16 cellular contexts compared by ENCODE assay signal in genomic region chr7:157799076-157799685, GRCh38.
DNase-seq lines count a peak whose midpoint lies in the region; ATAC-seq and TF ChIP-seq lines count a peak whose summit lies in the region.
"Had no signal": no experiment of that assay in that cellular context is flagged by ENCODE, and none has a peak within 500 bp of the region (broad histone marks: within the 10 kb centered on the region; RNA-seq: fewer than 3 reads in every experiment).

No MANE protein-coding gene starts in this region.

- H3K27me3 ChIP-seq in left ventricle myocardium inferior (ENCODE audit: low read depth): peaks cover 36% of the 10 kb centered on the region
- no peaks in the 10 kb centered on the region for H3K27me3 ChIP-seq in lower lobe of right lung (ENCODE audit: low read depth)
- peaks cover 0 to 8% (median 0%) of the 10 kb centered on the region in 7 donors for H3K27me3 ChIP-seq in spleen (replicated peaks in 1 of 7)
- H3K27me3 ChIP-seq: BLaER1 had no signal

- H3K4me1 ChIP-seq in left ventricle myocardium inferior: no peaks in the 10 kb centered on the region
- H3K4me1 ChIP-seq in lower lobe of right lung: no peaks in the 10 kb centered on the region
- H3K4me1 ChIP-seq in spleen: no peaks in the 10 kb centered on the region

- CTCF ChIA-PET in HEK293T (lab: Yijun Ruan, JAX): no interaction called here

- 82 to 91% (median 84%) methylated on average over 17 to 19 of the region's 19 CpGs for WGBS in spleen, 5 donors

- intact Hi-C loops in Right ventricle myocardium superior (cut with DNase I): no loop called here
- intact Hi-C loops in left ventricle myocardium inferior (cut with micrococcal nuclease): no loop called here
- intact Hi-C loops in lower lobe of right lung (cut with DNase I): no loop called here
- intact Hi-C loops in spleen (cut with DNase I; ENCODE audit: low total_unique reads): no loop called here

- POLR2A ChIA-PET in HEK293T (lab: Yijun Ruan, JAX): no interaction called here

- H3K36me3 ChIP-seq in left ventricle myocardium inferior (no peaks in the 10 kb centered on the region), lower lobe of right lung (no peaks in the 10 kb centered on the region), spleen (no peaks in the 10 kb centered on the region)
- H3K36me3 ChIP-seq: BLaER1 had no signal

- no peak for TF ChIP-seq CTCF in left ventricle myocardium inferior (IDR thresholded peaks at IDR 0.05; ENCODE audit: borderline replicate concordance)
- TF ChIP-seq CTCF in lower lobe of right lung (IDR thresholded peaks at IDR 0.05): no peak
- TF ChIP-seq CTCF in spleen (IDR thresholded peaks at IDR 0.05 in 8 of 11, conservative IDR thresholded peaks at IDR 0.05 in 3 of 11): no peak

- H3K4me3 ChIP-seq in left ventricle myocardium inferior: no peak overlapping the region
- no peak overlapping the region for H3K4me3 ChIP-seq in lower lobe of right lung
- H3K4me3 ChIP-seq in spleen: no peak overlapping the region
- H3K4me3 ChIP-seq: BLaER1, GM12878 had no signal

- no peak for TF ChIP-seq POLR2A in spleen (IDR thresholded peaks at IDR 0.05)

- H3K27ac ChIP-seq in left ventricle myocardium inferior (replicated peaks) (no peak overlapping the region), lower lobe of right lung (no peak overlapping the region), spleen (no peak overlapping the region)
- H3K27ac ChIP-seq: BLaER1, HL-60 had no signal

- H3K9me3 ChIP-seq in left ventricle myocardium inferior (replicated peaks): peaks cover 17% of the 10 kb centered on the region
- H3K9me3 ChIP-seq in lower lobe of right lung: no peaks in the 10 kb centered on the region
- peaks cover 0 to 11% (median 0%) of the 10 kb centered on the region in 8 donors for H3K9me3 ChIP-seq in spleen
- H3K9me3 ChIP-seq: BLaER1 had no signal

- ATAC-seq in Right ventricle myocardium superior (ENCODE audit: poor library complexity) (no peak), lower lobe of right lung (no peak), GM21576 (IDR thresholded peaks at IDR 0.05; ENCODE audit: unreplicated experiment) (no peak)
- ATAC-seq: GM12878 had no signal

- DNase-seq in Right ventricle myocardium superior: peak; percentile 19
- no peak for DNase-seq in left ventricle myocardium inferior
- peak; percentile 32 for DNase-seq in lower lobe of right lung
- peak; percentile 47 for DNase-seq in spleen
- DNase-seq in HK-2 (ENCODE audit: unreplicated experiment): no peak
- no peak for DNase-seq in HEK293T (ENCODE audit: extremely low spot score)
- DNase-seq: 8988T; AML-193; CD8-positive, alpha-beta memory T cell; DMS53; GOT3; HCEC 1CT had no signal

TF ChIP-seq in HEK293T, 16 proteins besides CTCF, POLR2A, EP300 and RAD21:
- no peak for TF ChIP-seq SUZ12 (IDR thresholded peaks at IDR 0.05)
- no peak for TF ChIP-seq NFRKB (IDR thresholded peaks at IDR 0.05)
- no peak for TF ChIP-seq LEF1 (IDR thresholded peaks at IDR 0.05; ENCODE audit: borderline replicate concordance)
- no peak for TF ChIP-seq ZNF384 (IDR thresholded peaks at IDR 0.05)
- TF ChIP-seq FOXA1 (IDR thresholded peaks at IDR 0.05): no peak
- no peak for TF ChIP-seq SP1 (IDR thresholded peaks at IDR 0.05)
- TF ChIP-seq PKNOX1 (IDR thresholded peaks at IDR 0.05): no peak
- no peak for TF ChIP-seq CTBP1 (IDR thresholded peaks at IDR 0.05; ENCODE audit: borderline replicate concordance)
- TF ChIP-seq ARNT (IDR thresholded peaks at IDR 0.05): no peak
- TF ChIP-seq BHLHE40 (IDR thresholded peaks at IDR 0.05; ENCODE audit: borderline replicate concordance): no peak
- no peak for TF ChIP-seq HDGF (IDR thresholded peaks at IDR 0.05; ENCODE audit: borderline replicate concordance)
- TF ChIP-seq FOXM1 (IDR thresholded peaks at IDR 0.05; ENCODE audit: borderline replicate concordance): no peak
- TF ChIP-seq ELF4 (IDR thresholded peaks at IDR 0.05): no peak
- TF ChIP-seq FOXK2 (IDR thresholded peaks at IDR 0.05): no peak
- TF ChIP-seq TARDBP (IDR thresholded peaks at IDR 0.05): no peak
- no peak for TF ChIP-seq L3MBTL2 (conservative IDR thresholded peaks at IDR 0.05)

Comparison
In these comparisons a context has a peak if more than half of its experiments do, and no peak if none do; other contexts are left out.
1. DNase-seq: peak in Right ventricle myocardium superior (single experiment), lower lobe of right lung (single experiment) and spleen (single experiment); none in left ventricle myocardium inferior (single experiment), HK-2 (single experiment) and HEK293T (single experiment).